12 cellular contexts compared by ENCODE assay signal in the genomic region with DNA sequence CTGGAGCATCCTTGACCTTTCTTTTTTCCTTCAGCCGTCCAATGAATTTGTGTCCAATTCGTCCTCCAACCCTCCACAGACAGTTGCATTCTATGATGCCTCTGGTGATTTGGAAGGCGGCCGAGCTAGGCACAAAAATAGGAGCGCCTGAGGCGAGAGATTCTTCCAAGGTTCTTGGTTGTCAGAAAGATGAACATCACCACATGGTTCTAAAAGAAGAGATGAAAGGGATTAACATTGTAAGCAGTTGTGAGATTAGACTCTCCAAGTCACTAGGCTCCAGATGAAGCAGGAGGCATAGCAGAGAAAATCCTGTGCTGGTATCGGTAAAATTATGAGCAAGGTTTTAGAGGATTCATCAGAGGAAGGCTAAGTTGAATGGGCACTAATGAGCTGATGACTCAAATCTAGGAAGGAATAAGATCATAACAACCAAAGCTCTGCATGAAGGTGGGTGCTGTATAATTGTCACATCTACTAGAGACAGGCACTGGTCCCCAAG.
DNase-seq lines count a peak whose midpoint lies in the region; ATAC-seq and FAIRE-seq lines count a peak whose summit lies in the region.
"Had no signal": no experiment of that assay in that cellular context is flagged by ENCODE, and none has a peak within 500 bp of the region (broad histone marks: within the 10 kb centered on the region; RNA-seq: fewer than 3 reads in every experiment).

No MANE protein-coding gene starts in this region.

- H3K9ac ChIP-seq in Karpas-422 (ENCODE audit: low read length), result no peak overlapping the region

- no peaks in the 10 kb centered on the region for H3K9me3 ChIP-seq in Karpas-422 (ENCODE audit: low read length)
- H3K9me3 ChIP-seq: thoracic aorta had no signal

- no peaks in the 10 kb centered on the region for H3K27me3 ChIP-seq in Karpas-422 (ENCODE audit: low read length)

- no peak overlapping the region for H3K4me3 ChIP-seq in Karpas-422 (ENCODE audit: low read length)
- H3K4me3 ChIP-seq: thoracic aorta had no signal

- peak; percentile 90 for FAIRE-seq in TTC549 (lab: Jason Lieb, UNC)

- no peak overlapping the region for H3K4me2 ChIP-seq in Karpas-422 (ENCODE audit: low read depth, low read length, poor library complexity, severe bottlenecking)

- peak; percentile 5 to 23 for ATAC-seq in left cardiac atrium
- ATAC-seq in HG03196 (IDR thresholded peaks at IDR 0.05; ENCODE audit: unreplicated experiment), result no peak

- H3K27ac ChIP-seq in Karpas-422 (ENCODE audit: low read length), result no peak overlapping the region
- H3K27ac ChIP-seq: RWPE1 had no signal

- H3K36me3 ChIP-seq in Karpas-422 (ENCODE audit: insufficient read depth, low read length), result no peaks in the 10 kb centered on the region
- H3K36me3 ChIP-seq: thoracic aorta had no signal

- no peaks in the 10 kb centered on the region; the same call in 1 of the 2 replicates for H3K4me1 ChIP-seq in Karpas-422 (ENCODE audit: low read length)

- no peak overlapping the region for H2AFZ ChIP-seq in Karpas-422 (ENCODE audit: low read length)

- no peaks in the 10 kb centered on the region for H3K9me2 ChIP-seq in Karpas-422 (replicated peaks; ENCODE audit: insufficient read depth, low read length)

- H3K79me2 ChIP-seq in Karpas-422 (ENCODE audit: low read length), result no peaks in the 10 kb centered on the region

- DNase-seq in EH (ENCODE audit: low read depth) (peak; percentile 92), left cardiac atrium (peak; percentile 43), retina (peak; percentile 15), NOMO-1 treated with DMSO at 0.1 percent for 48 hours (lab: John Stamatoyannopoulos, UW; ENCODE audit: unreplicated experiment) (no peak), iPS-NIHi7 (ENCODE audit: extremely low spot score) (no peak), Karpas-422 (no peak)
- DNase-seq: activated CD8-positive, alpha-beta memory T cell treated with anti-CD3 and anti-CD28 coated beads for 24 hours; cortex of kidney had no signal

- intact Hi-C loops in left cardiac atrium (cut with DNase I), result no loop called here

- H4K20me1 ChIP-seq in Karpas-422 (ENCODE audit: insufficient read depth, low read depth, low read length), result no peaks in the 10 kb centered on the region

Comparison
In these comparisons a context has a peak if more than half of its experiments do, and no peak if none do; other contexts are left out.
1. DNase-seq: peak in EH (single experiment), left cardiac atrium (single experiment) and retina (single experiment); none in NOMO-1 treated with DMSO at 0.1 percent for 48 hours (single experiment), iPS-NIHi7 (single experiment) and Karpas-422 (single experiment).